Comparison of ENCODE assay signal across 17 cellular contexts in the genomic region with DNA sequence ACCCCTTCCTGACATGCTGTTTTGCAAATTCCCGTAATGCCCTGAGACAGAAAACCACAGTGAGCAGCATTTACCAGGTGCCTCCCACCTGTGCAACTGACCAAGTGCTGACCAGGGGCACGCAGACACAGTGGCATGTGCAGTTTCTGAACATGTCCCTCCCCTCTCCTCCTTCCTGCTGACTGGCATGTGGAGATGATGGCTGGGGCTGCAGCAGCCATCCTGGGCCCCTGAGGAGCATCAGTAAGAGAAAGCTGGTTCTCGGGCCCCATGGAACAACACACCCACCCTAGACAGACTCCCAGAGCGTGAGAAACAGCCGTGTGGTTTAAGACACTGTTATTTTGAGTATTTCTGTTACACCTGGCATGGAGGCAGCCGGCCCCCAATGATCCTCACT.
DNase-seq lines count a peak whose midpoint lies in the region; ATAC-seq lines count a peak whose summit lies in the region.
"Had no signal": no experiment of that assay in that cellular context is flagged by ENCODE, and none has a peak within 500 bp of the region (broad histone marks: within the 10 kb centered on the region; RNA-seq: fewer than 3 reads in every experiment).

No MANE protein-coding gene starts in this region.

- peaks cover 31% of the 10 kb centered on the region for H3K9me3 Mint-ChIP-seq in activated CD4-positive, alpha-beta T cell treated with anti-CD3 and anti-CD28 coated beads, Interleukin-2, amount 10 ng/mL, durations not matched to agents 24 days and 14 days
- H3K9me3 Mint-ChIP-seq in activated CD8-positive, alpha-beta T cell treated with anti-CD3 and anti-CD28 coated beads, Interleukin-2, amount 10 ng/mL, durations not matched to agents 7 days and 5 days (ENCODE audit: insufficient read depth) = peaks cover 8% of the 10 kb centered on the region
- peaks cover 0 to 14% (median 0%) of the 10 kb centered on the region in 9 donors for H3K9me3 Mint-ChIP-seq in naive thymus-derived CD8-positive, alpha-beta T cell

- CTCF ChIA-PET in activated CD8-positive, alpha-beta T cell treated with anti-CD3 and anti-CD28 coated beads, Interleukin-2, amount 10 ng/mL, durations not matched to agents 7 days and 5 days (lab: Charles Lee) = no interaction called here

- DNase-seq in activated CD4-positive, alpha-beta T cell treated with anti-CD3 and anti-CD28 coated beads, Interleukin-2, amount 10 ng/mL, durations not matched to agents 24 days and 14 days = no peak
- no peak for DNase-seq in activated CD4-positive, alpha-beta T cell treated with anti-CD3 and anti-CD28 coated beads for 1 hour
- no peak for DNase-seq in activated CD8-positive, alpha-beta T cell treated with anti-CD3 and anti-CD28 coated beads, Interleukin-2, amount 10 ng/mL, durations not matched to agents 7 days and 5 days
- no peak for DNase-seq in naive thymus-derived CD8-positive, alpha-beta T cell
- DNase-seq in KG1 (lab: John Stamatoyannopoulos, UW) (no peak), substantia nigra (lab: John Stamatoyannopoulos, UW) (no peak)
- DNase-seq: H9, mesendoderm, NCI-H2029, NCI-H526, OCI-M1 had no signal

- H3K27ac ChIP-seq in substantia nigra (ENCODE audit: low read depth, low read length, poor library complexity, severe bottlenecking) = no peak overlapping the region
- H3K27ac ChIP-seq: A549, hepatocyte had no signal

- peaks cover 35% of the 10 kb centered on the region for H3K4me1 Mint-ChIP-seq in activated CD4-positive, alpha-beta T cell treated with anti-CD3 and anti-CD28 coated beads, Interleukin-2, amount 10 ng/mL, durations not matched to agents 24 days and 14 days
- peaks cover 37% of the 10 kb centered on the region for H3K4me1 Mint-ChIP-seq in activated CD8-positive, alpha-beta T cell treated with anti-CD3 and anti-CD28 coated beads, Interleukin-2, amount 10 ng/mL, durations not matched to agents 7 days and 5 days (ENCODE audit: low read depth)
- H3K4me1 Mint-ChIP-seq in naive thymus-derived CD8-positive, alpha-beta T cell = peaks cover 25 to 45% (median 29%) of the 10 kb centered on the region in 4 donors
- H3K4me1 Mint-ChIP-seq: H9 had no signal

- H3K36me3 Mint-ChIP-seq in activated CD4-positive, alpha-beta T cell treated with anti-CD3 and anti-CD28 coated beads, Interleukin-2, amount 10 ng/mL, durations not matched to agents 24 days and 14 days (ENCODE audit: low read depth) = peaks cover 49% of the 10 kb centered on the region
- H3K36me3 Mint-ChIP-seq in activated CD8-positive, alpha-beta T cell treated with anti-CD3 and anti-CD28 coated beads, Interleukin-2, amount 10 ng/mL, durations not matched to agents 7 days and 5 days (ENCODE audit: low read depth) = peaks cover 68% of the 10 kb centered on the region
- peaks cover 9 to 22% (median 20%) of the 10 kb centered on the region in 3 donors for H3K36me3 Mint-ChIP-seq in naive thymus-derived CD8-positive, alpha-beta T cell
- H3K36me3 Mint-ChIP-seq: CD14-positive monocyte had no signal

- intact Hi-C loops in activated CD4-positive, alpha-beta T cell treated with anti-CD3 and anti-CD28 coated beads, Interleukin-2, amount 10 ng/mL, durations not matched to agents 24 days and 14 days (cut with micrococcal nuclease) = loop anchor here (1.0 kb wide), 1 partner anchor 15 kb away; no protein-coding TSS in a partner anchor

- POLR2A ChIA-PET in activated CD8-positive, alpha-beta T cell treated with anti-CD3 and anti-CD28 coated beads, Interleukin-2, amount 10 ng/mL, durations not matched to agents 7 days and 5 days (lab: Charles Lee) = interaction anchor here (1.8 to 3.4 kb wide), 3 partner anchors 17 to 32 kb away, joined by 4 to 35 read pairs (median 31); no protein-coding TSS in a partner anchor
- POLR2A ChIA-PET in naive thymus-derived CD8-positive, alpha-beta T cell (lab: Charles Lee) = interaction anchor here (1.0 to 3.7 kb wide), 2 partner anchors 19 to 32 kb away, joined by 4 to 26 read pairs; no protein-coding TSS in a partner anchor

- peak overlapping the region; percentile 98 for H3K27ac Mint-ChIP-seq in activated CD4-positive, alpha-beta T cell treated with anti-CD3 and anti-CD28 coated beads, Interleukin-2, amount 10 ng/mL, durations not matched to agents 24 days and 14 days
- peak overlapping the region; percentile 92 for H3K27ac Mint-ChIP-seq in activated CD8-positive, alpha-beta T cell treated with anti-CD3 and anti-CD28 coated beads, Interleukin-2, amount 10 ng/mL, durations not matched to agents 7 days and 5 days
- peak overlapping the region; percentile 58 to 95 (median 84) for H3K27ac Mint-ChIP-seq in naive thymus-derived CD8-positive, alpha-beta T cell
- H3K27ac Mint-ChIP-seq: CD14-positive monocyte, H9 had no signal

- peak overlapping the region; percentile 69 for H3K4me3 Mint-ChIP-seq in activated CD4-positive, alpha-beta T cell treated with anti-CD3 and anti-CD28 coated beads, Interleukin-2, amount 10 ng/mL, durations not matched to agents 24 days and 14 days
- no peak overlapping the region for H3K4me3 Mint-ChIP-seq in activated CD8-positive, alpha-beta T cell treated with anti-CD3 and anti-CD28 coated beads, Interleukin-2, amount 10 ng/mL, durations not matched to agents 7 days and 5 days
- H3K4me3 Mint-ChIP-seq in naive thymus-derived CD8-positive, alpha-beta T cell = peak overlapping the region in 4 of 10 donors; percentile 9 to 39 (median 28)
- H3K4me3 Mint-ChIP-seq: CD14-positive monocyte, H9 had no signal

- ATAC-seq in GM21515 (IDR thresholded peaks at IDR 0.05; ENCODE audit: unreplicated experiment) = peak; percentile 11
- no peak for ATAC-seq in activated CD8-positive, alpha-beta T cell treated with anti-CD3 and anti-CD28 coated beads, Interleukin-2, amount 10 ng/mL, durations not matched to agents 7 days and 5 days
- ATAC-seq in naive thymus-derived CD8-positive, alpha-beta T cell = no peak
- ATAC-seq in esophagus mucosa = no peak
- ATAC-seq: A549, HepG2 had no signal

- H3K27me3 Mint-ChIP-seq in activated CD4-positive, alpha-beta T cell treated with anti-CD3 and anti-CD28 coated beads, Interleukin-2, amount 10 ng/mL, durations not matched to agents 24 days and 14 days = no peaks in the 10 kb centered on the region
- H3K27me3 Mint-ChIP-seq in activated CD8-positive, alpha-beta T cell treated with anti-CD3 and anti-CD28 coated beads, Interleukin-2, amount 10 ng/mL, durations not matched to agents 7 days and 5 days (ENCODE audit: low read depth) = no peaks in the 10 kb centered on the region
- H3K27me3 Mint-ChIP-seq in naive thymus-derived CD8-positive, alpha-beta T cell = no peaks in the 10 kb centered on the region
